Comparison of ENCODE assay signal across 1 cellular context in genomic region chr12:49741882-49742620, GRCh38.
TF ChIP-seq lines count a peak whose summit lies in the region.

No MANE protein-coding gene starts in this region.

TF ChIP-seq in HepG2, 621 proteins besides CTCF, POLR2A, EP300 and RAD21 (continued from another document and continues in another):
- TF ChIP-seq HNF1A (IDR thresholded peaks at IDR 0.05; ENCODE audit: low read depth) (peak; percentile 47; the same call in 1 of the 2 replicates), HNF1A (CRISPR knock-in tag; IDR thresholded peaks at IDR 0.05; ENCODE audit: borderline replicate concordance) (peak; percentile 25; the same call in 1 of the 2 replicates), GZF1 (CRISPR knock-in tag; IDR thresholded peaks at IDR 0.05) (no peak), ZNF639 (CRISPR knock-in tag; conservative IDR thresholded peaks at IDR 0.05) (no peak), ZBTB7A (CRISPR knock-in tag; IDR thresholded peaks at IDR 0.05) (no peak), MEIS2 (CRISPR knock-in tag; IDR thresholded peaks at IDR 0.05) (no peak), REST (IDR thresholded peaks at IDR 0.05; ENCODE audit: borderline replicate concordance in 1 of 2, low read depth in 1 of 2, low read length in 2 of 2) (peak in 1 of 2 experiments; percentile 73; a peak in 1 of 4 replicates), ZNF468 (CRISPR knock-in tag; IDR thresholded peaks at IDR 0.05) (no peak), NFAT5 (CRISPR knock-in tag; IDR thresholded peaks at IDR 0.05) (no peak; the same call in 1 of the 2 replicates), DNMT3B (CRISPR knock-in tag; conservative IDR thresholded peaks at IDR 0.05) (no peak), DR1 (CRISPR knock-in tag; IDR thresholded peaks at IDR 0.05) (no peak), HMGXB4 (CRISPR knock-in tag; IDR thresholded peaks at IDR 0.05; ENCODE audit: borderline replicate concordance in 1 of 2, low read depth in 1 of 2) (peak in 1 of 2 experiments; percentile 42; a peak in 1 of 4 replicates), RBM22 (optimal IDR thresholded peaks at IDR 0.05; ENCODE audit: low read length) (no peak), JUND (CRISPR knock-in tag; IDR thresholded peaks at IDR 0.05) (no peak), ZSCAN30 (CRISPR knock-in tag; IDR thresholded peaks at IDR 0.05) (no peak), ZFP91 (CRISPR knock-in tag; IDR thresholded peaks at IDR 0.05; ENCODE audit: borderline replicate concordance) (no peak), GTF2F1 (IDR thresholded peaks at IDR 0.05; ENCODE audit: low read length) (no peak), TIGD3 (CRISPR knock-in tag; IDR thresholded peaks at IDR 0.05; ENCODE audit: borderline replicate concordance) (no peak), ZNF605 (CRISPR knock-in tag; IDR thresholded peaks at IDR 0.05) (no peak), ZSCAN5A (CRISPR knock-in tag; IDR thresholded peaks at IDR 0.05; ENCODE audit: borderline replicate concordance) (no peak; the same call in 1 of the 2 replicates), ZNF441 (CRISPR knock-in tag; IDR thresholded peaks at IDR 0.05; ENCODE audit: borderline replicate concordance) (no peak), POGZ (CRISPR knock-in tag; IDR thresholded peaks at IDR 0.05) (peak; percentile 37; the same call in 1 of the 2 replicates), ZBTB46 (CRISPR knock-in tag; IDR thresholded peaks at IDR 0.05; ENCODE audit: borderline replicate concordance) (no peak), ZNF17 (CRISPR knock-in tag; IDR thresholded peaks at IDR 0.05) (no peak), MIER3 (CRISPR knock-in tag; IDR thresholded peaks at IDR 0.05; ENCODE audit: borderline replicate concordance) (0 out of 2 replicates have a peak, but pooled peaks have one; percentile 33), CSRNP2 (CRISPR knock-in tag; conservative IDR thresholded peaks at IDR 0.05; ENCODE audit: low read depth) (no peak), ZNF724P (CRISPR knock-in tag; IDR thresholded peaks at IDR 0.05; ENCODE audit: borderline replicate concordance) (no peak), ZNF34 (CRISPR knock-in tag; IDR thresholded peaks at IDR 0.05; ENCODE audit: borderline replicate concordance) (no peak), NFRKB (IDR thresholded peaks at IDR 0.05) (no peak)
